In the genomic region with DNA sequence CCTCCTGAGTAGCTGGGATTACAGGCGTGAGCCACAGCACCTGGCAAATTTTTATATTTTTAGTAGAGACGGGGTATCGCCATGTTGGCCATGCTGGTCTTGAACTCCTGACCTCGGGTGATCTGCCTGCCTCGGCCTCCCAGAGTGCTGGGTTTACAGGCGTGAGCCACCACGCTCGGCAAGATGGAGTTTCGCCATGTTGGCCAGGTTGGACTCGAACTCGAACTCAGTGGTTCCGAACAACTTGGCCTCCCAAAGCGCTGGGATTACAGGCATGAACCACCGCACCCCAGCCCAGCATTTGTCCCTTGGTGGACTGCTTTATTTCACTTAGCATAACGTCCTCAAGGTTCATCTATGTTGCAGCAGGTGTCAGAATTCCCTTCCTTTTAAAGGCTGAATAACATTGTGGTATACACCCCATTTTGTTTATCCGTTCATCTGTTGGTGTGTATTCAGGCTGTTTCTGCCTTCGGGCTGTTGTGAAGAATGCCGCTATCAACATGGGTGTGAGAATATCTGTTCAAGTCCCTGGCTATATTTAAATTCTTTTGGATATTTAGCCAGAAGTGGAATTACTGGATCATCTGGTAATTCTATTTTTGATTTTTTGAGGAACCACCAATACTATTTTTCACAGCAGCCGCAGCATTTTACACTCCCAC, we compare ENCODE assay signal across 1 cellular context.
TF ChIP-seq lines count a peak whose summit lies in the region.

No MANE protein-coding gene starts in this region.

TF ChIP-seq in HepG2, 621 proteins besides CTCF, POLR2A, EP300 and RAD21 (continues in another document):
- TF ChIP-seq ZNF567 (CRISPR knock-in tag; IDR thresholded peaks at IDR 0.05; ENCODE audit: borderline replicate concordance) (no peak), FIP1L1 (IDR thresholded peaks at IDR 0.05; ENCODE audit: borderline replicate concordance, insufficient read depth, low read depth, low read length) (no peak), ZNF564 (CRISPR knock-in tag; IDR thresholded peaks at IDR 0.05) (no peak), KMT2A (CRISPR knock-in tag; IDR thresholded peaks at IDR 0.05) (0 out of 2 replicates have a peak, but pooled peaks have one; percentile 27), ZNF432 (CRISPR knock-in tag; IDR thresholded peaks at IDR 0.05; ENCODE audit: borderline replicate concordance) (no peak), ZNF773 (CRISPR knock-in tag; IDR thresholded peaks at IDR 0.05; ENCODE audit: borderline replicate concordance) (no peak), SRSF4 (IDR thresholded peaks at IDR 0.05; ENCODE audit: low read depth, low read length, poor library complexity, severe bottlenecking) (no peak), TCF12 (IDR thresholded peaks at IDR 0.05) (no peak), TCF12 (CRISPR knock-in tag; IDR thresholded peaks at IDR 0.05) (0 out of 2 replicates have a peak, but pooled peaks have one; percentile 10), ZNF160 (CRISPR knock-in tag; IDR thresholded peaks at IDR 0.05) (no peak), SSRP1 (CRISPR knock-in tag; IDR thresholded peaks at IDR 0.05) (no peak), ZNF644 (CRISPR knock-in tag; IDR thresholded peaks at IDR 0.05; ENCODE audit: low read depth) (no peak), FOXM1 (CRISPR knock-in tag; IDR thresholded peaks at IDR 0.05) (no peak), NFATC3 (CRISPR knock-in tag; IDR thresholded peaks at IDR 0.05) (no peak), CAMTA2 (CRISPR knock-in tag; IDR thresholded peaks at IDR 0.05; ENCODE audit: borderline replicate concordance) (no peak), ARNT2 (CRISPR knock-in tag; IDR thresholded peaks at IDR 0.05; ENCODE audit: low read depth) (no peak), ZSCAN12 (CRISPR knock-in tag; IDR thresholded peaks at IDR 0.05) (no peak), ZNF878 (CRISPR knock-in tag; IDR thresholded peaks at IDR 0.05) (no peak), RXRA (CRISPR knock-in tag; IDR thresholded peaks at IDR 0.05) (peak; percentile 39; the same call in 1 of the 2 replicates), MAFG (CRISPR knock-in tag; IDR thresholded peaks at IDR 0.05) (no peak), GLI4 (CRISPR knock-in tag; IDR thresholded peaks at IDR 0.05; ENCODE audit: borderline replicate concordance) (no peak), NR2F6 (IDR thresholded peaks at IDR 0.05) (no peak), NR2F6 (CRISPR knock-in tag; IDR thresholded peaks at IDR 0.05) (no peak), SALL1 (CRISPR knock-in tag; IDR thresholded peaks at IDR 0.05) (0 out of 2 replicates have a peak, but pooled peaks have one; percentile 19), RBM22 (optimal IDR thresholded peaks at IDR 0.05; ENCODE audit: low read length) (no peak), ZNF883 (CRISPR knock-in tag; IDR thresholded peaks at IDR 0.05; ENCODE audit: not compliant biosample characterization) (no peak), KDM2A (CRISPR knock-in tag; IDR thresholded peaks at IDR 0.05; ENCODE audit: borderline replicate concordance, low read depth) (no peak), ZFP37 (CRISPR knock-in tag; IDR thresholded peaks at IDR 0.05; ENCODE audit: borderline replicate concordance) (0 out of 2 replicates have a peak, but pooled peaks have one; percentile 70)
- TF ChIP-seq, protein P1, sequence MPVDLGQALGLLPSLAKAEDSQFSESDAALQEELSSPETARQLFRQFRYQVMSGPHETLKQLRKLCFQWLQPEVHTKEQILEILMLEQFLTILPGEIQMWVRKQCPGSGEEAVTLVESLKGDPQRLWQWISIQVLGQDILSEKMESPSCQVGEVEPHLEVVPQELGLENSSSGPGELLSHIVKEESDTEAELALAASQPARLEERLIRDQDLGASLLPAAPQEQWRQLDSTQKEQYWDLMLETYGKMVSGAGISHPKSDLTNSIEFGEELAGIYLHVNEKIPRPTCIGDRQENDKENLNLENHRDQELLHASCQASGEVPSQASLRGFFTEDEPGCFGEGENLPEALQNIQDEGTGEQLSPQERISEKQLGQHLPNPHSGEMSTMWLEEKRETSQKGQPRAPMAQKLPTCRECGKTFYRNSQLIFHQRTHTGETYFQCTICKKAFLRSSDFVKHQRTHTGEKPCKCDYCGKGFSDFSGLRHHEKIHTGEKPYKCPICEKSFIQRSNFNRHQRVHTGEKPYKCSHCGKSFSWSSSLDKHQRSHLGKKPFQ (CRISPR knock-in tag; IDR thresholded peaks at IDR 0.05; ENCODE audit: insufficient replicate concordance): no peak
- TF ChIP-seq, protein P2, sequence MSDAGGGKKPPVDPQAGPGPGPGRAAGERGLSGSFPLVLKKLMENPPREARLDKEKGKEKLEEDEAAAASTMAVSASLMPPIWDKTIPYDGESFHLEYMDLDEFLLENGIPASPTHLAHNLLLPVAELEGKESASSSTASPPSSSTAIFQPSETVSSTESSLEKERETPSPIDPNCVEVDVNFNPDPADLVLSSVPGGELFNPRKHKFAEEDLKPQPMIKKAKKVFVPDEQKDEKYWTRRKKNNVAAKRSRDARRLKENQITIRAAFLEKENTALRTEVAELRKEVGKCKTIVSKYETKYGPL (CRISPR knock-in tag; IDR thresholded peaks at IDR 0.05): no peak
- TF ChIP-seq, protein P3, sequence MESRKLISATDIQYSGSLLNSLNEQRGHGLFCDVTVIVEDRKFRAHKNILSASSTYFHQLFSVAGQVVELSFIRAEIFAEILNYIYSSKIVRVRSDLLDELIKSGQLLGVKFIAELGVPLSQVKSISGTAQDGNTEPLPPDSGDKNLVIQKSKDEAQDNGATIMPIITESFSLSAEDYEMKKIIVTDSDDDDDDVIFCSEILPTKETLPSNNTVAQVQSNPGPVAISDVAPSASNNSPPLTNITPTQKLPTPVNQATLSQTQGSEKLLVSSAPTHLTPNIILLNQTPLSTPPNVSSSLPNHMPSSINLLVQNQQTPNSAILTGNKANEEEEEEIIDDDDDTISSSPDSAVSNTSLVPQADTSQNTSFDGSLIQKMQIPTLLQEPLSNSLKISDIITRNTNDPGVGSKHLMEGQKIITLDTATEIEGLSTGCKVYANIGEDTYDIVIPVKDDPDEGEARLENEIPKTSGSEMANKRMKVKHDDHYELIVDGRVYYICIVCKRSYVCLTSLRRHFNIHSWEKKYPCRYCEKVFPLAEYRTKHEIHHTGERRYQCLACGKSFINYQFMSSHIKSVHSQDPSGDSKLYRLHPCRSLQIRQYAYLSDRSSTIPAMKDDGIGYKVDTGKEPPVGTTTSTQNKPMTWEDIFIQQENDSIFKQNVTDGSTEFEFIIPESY (CRISPR knock-in tag; IDR thresholded peaks at IDR 0.05): no peak
- TF ChIP-seq, protein P4, sequence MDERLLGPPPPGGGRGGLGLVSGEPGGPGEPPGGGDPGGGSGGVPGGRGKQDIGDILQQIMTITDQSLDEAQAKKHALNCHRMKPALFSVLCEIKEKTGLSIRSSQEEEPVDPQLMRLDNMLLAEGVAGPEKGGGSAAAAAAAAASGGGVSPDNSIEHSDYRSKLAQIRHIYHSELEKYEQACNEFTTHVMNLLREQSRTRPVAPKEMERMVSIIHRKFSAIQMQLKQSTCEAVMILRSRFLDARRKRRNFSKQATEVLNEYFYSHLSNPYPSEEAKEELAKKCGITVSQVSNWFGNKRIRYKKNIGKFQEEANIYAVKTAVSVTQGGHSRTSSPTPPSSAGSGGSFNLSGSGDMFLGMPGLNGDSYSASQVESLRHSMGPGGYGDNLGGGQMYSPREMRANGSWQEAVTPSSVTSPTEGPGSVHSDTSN (CRISPR knock-in tag; IDR thresholded peaks at IDR 0.05): no peak
- TF ChIP-seq, protein P5, sequence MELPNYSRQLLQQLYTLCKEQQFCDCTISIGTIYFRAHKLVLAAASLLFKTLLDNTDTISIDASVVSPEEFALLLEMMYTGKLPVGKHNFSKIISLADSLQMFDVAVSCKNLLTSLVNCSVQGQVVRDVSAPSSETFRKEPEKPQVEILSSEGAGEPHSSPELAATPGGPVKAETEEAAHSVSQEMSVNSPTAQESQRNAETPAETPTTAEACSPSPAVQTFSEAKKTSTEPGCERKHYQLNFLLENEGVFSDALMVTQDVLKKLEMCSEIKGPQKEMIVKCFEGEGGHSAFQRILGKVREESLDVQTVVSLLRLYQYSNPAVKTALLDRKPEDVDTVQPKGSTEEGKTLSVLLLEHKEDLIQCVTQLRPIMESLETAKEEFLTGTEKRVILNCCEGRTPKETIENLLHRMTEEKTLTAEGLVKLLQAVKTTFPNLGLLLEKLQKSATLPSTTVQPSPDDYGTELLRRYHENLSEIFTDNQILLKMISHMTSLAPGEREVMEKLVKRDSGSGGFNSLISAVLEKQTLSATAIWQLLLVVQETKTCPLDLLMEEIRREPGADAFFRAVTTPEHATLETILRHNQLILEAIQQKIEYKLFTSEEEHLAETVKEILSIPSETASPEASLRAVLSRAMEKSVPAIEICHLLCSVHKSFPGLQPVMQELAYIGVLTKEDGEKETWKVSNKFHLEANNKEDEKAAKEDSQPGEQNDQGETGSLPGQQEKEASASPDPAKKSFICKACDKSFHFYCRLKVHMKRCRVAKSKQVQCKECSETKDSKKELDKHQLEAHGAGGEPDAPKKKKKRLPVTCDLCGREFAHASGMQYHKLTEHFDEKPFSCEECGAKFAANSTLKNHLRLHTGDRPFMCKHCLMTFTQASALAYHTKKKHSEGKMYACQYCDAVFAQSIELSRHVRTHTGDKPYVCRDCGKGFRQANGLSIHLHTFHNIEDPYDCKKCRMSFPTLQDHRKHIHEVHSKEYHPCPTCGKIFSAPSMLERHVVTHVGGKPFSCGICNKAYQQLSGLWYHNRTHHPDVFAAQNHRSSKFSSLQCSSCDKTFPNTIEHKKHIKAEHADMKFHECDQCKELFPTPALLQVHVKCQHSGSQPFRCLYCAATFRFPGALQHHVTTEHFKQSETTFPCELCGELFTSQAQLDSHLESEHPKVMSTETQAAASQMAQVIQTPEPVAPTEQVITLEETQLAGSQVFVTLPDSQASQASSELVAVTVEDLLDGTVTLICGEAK (IDR thresholded peaks at IDR 0.05): no peak
- TF ChIP-seq, protein P5 (CRISPR knock-in tag; IDR thresholded peaks at IDR 0.05): no peak
- TF ChIP-seq, protein P6, sequence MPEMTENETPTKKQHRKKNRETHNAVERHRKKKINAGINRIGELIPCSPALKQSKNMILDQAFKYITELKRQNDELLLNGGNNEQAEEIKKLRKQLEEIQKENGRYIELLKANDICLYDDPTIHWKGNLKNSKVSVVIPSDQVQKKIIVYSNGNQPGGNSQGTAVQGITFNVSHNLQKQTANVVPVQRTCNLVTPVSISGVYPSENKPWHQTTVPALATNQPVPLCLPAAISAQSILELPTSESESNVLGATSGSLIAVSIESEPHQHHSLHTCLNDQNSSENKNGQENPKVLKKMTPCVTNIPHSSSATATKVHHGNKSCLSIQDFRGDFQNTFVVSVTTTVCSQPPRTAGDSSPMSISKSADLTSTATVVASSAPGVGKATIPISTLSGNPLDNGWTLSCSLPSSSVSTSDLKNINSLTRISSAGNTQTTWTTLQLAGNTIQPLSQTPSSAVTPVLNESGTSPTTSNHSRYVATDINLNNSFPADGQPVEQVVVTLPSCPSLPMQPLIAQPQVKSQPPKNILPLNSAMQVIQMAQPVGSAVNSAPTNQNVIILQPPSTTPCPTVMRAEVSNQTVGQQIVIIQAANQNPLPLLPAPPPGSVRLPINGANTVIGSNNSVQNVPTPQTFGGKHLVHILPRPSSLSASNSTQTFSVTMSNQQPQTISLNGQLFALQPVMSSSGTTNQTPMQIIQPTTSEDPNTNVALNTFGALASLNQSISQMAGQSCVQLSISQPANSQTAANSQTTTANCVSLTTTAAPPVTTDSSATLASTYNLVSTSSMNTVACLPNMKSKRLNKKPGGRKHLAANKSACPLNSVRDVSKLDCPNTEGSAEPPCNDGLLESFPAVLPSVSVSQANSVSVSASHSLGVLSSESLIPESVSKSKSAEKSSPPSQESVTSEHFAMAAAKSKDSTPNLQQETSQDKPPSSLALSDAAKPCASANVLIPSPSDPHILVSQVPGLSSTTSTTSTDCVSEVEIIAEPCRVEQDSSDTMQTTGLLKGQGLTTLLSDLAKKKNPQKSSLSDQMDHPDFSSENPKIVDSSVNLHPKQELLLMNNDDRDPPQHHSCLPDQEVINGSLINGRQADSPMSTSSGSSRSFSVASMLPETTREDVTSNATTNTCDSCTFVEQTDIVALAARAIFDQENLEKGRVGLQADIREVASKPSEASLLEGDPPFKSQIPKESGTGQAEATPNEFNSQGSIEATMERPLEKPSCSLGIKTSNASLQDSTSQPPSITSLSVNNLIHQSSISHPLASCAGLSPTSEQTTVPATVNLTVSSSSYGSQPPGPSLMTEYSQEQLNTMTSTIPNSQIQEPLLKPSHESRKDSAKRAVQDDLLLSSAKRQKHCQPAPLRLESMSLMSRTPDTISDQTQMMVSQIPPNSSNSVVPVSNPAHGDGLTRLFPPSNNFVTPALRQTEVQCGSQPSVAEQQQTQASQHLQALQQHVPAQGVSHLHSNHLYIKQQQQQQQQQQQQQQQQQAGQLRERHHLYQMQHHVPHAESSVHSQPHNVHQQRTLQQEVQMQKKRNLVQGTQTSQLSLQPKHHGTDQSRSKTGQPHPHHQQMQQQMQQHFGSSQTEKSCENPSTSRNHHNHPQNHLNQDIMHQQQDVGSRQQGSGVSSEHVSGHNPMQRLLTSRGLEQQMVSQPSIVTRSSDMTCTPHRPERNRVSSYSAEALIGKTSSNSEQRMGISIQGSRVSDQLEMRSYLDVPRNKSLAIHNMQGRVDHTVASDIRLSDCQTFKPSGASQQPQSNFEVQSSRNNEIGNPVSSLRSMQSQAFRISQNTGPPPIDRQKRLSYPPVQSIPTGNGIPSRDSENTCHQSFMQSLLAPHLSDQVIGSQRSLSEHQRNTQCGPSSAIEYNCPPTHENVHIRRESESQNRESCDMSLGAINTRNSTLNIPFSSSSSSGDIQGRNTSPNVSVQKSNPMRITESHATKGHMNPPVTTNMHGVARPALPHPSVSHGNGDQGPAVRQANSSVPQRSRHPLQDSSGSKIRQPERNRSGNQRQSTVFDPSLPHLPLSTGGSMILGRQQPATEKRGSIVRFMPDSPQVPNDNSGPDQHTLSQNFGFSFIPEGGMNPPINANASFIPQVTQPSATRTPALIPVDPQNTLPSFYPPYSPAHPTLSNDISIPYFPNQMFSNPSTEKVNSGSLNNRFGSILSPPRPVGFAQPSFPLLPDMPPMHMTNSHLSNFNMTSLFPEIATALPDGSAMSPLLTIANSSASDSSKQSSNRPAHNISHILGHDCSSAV (CRISPR knock-in tag; IDR thresholded peaks at IDR 0.05; ENCODE audit: borderline replicate concordance): no peak
